1 cellular context compared by ENCODE assay signal in genomic region chr6:108294787-108295625, GRCh38.
A peak's percentile ranks its signal among the peaks of the same experiment; 100 is the strongest.
TF ChIP-seq lines count a peak whose summit lies in the region.

Gene AFG1L (plus strand): TSS chr6:108295054. CDS start chr6:108295080, 26 bp downstream.

TF ChIP-seq in GM12878, 131 proteins besides CTCF, POLR2A, EP300 and RAD21 (continued from another document):
- no peak; the same call in 2 of the 3 replicates for TF ChIP-seq POU2F2 (IDR thresholded peaks at IDR 0.05; ENCODE audit: borderline replicate concordance, low read depth, low read length)
- no peak for TF ChIP-seq KDM1A (IDR thresholded peaks at IDR 0.05; ENCODE audit: borderline replicate concordance)
- TF ChIP-seq SUZ12 (IDR thresholded peaks at IDR 0.05; ENCODE audit: unreplicated experiment): no peak
- TF ChIP-seq CBFB (IDR thresholded peaks at IDR 0.05; ENCODE audit: low read depth): 0 out of 2 replicates have a peak, but pooled peaks have one; percentile 24
TF ChIP-seq in GM12878: peak in this region for 51.
